1 cellular context compared by ENCODE assay signal in the genomic region with DNA sequence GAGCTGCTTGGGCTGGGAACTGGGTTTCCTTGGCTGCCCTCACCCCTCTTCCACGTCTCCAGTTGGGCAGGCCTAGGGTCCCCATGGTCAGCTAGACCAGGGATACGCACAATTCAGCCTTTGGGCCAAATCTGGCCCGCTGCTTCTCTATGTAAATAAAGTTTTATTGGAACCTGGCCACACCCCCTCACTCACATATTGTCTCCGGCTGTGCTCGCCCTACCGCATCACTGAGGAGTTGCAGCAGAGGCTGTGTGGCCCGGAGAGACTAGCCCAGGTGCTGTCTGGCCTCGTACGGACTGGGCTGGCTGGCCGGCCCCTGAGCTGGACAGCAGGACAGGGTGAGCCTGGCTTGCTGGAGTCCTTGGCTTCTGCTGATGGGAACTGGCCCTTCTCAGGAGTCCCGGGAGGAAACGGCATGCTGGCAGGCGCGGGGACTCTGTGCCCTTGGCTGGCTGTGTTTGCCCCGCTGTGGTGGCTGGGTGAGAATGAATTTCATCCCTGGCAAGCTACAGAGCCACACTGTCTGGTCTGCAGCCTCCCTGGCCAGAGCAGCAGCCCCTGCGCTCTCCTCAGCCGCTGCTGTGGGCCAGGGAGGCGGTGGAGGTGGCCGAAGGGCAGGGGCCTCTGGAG.
TF ChIP-seq lines count a peak whose summit lies in the region.

No MANE protein-coding gene starts in this region.

TF ChIP-seq in HepG2, 621 proteins besides CTCF, POLR2A, EP300 and RAD21 (continued from another document):
- TF ChIP-seq, protein P1, sequence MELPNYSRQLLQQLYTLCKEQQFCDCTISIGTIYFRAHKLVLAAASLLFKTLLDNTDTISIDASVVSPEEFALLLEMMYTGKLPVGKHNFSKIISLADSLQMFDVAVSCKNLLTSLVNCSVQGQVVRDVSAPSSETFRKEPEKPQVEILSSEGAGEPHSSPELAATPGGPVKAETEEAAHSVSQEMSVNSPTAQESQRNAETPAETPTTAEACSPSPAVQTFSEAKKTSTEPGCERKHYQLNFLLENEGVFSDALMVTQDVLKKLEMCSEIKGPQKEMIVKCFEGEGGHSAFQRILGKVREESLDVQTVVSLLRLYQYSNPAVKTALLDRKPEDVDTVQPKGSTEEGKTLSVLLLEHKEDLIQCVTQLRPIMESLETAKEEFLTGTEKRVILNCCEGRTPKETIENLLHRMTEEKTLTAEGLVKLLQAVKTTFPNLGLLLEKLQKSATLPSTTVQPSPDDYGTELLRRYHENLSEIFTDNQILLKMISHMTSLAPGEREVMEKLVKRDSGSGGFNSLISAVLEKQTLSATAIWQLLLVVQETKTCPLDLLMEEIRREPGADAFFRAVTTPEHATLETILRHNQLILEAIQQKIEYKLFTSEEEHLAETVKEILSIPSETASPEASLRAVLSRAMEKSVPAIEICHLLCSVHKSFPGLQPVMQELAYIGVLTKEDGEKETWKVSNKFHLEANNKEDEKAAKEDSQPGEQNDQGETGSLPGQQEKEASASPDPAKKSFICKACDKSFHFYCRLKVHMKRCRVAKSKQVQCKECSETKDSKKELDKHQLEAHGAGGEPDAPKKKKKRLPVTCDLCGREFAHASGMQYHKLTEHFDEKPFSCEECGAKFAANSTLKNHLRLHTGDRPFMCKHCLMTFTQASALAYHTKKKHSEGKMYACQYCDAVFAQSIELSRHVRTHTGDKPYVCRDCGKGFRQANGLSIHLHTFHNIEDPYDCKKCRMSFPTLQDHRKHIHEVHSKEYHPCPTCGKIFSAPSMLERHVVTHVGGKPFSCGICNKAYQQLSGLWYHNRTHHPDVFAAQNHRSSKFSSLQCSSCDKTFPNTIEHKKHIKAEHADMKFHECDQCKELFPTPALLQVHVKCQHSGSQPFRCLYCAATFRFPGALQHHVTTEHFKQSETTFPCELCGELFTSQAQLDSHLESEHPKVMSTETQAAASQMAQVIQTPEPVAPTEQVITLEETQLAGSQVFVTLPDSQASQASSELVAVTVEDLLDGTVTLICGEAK (IDR thresholded peaks at IDR 0.05) = 0 out of 2 replicates have a peak, but pooled peaks have one; percentile 4
- TF ChIP-seq, protein P1 (CRISPR knock-in tag; IDR thresholded peaks at IDR 0.05) = peak; percentile 93; the same call in 1 of the 2 replicates
- TF ChIP-seq ZNF788 (CRISPR knock-in tag; IDR thresholded peaks at IDR 0.05; ENCODE audit: borderline replicate concordance) = no peak
